Comparison of ENCODE assay signal across 9 cellular contexts in genomic region chr14:51369814-51370213, GRCh38.
A peak's percentile ranks its signal among the peaks of the same experiment; 100 is the strongest.
DNase-seq lines count a peak whose midpoint lies in the region; ATAC-seq and TF ChIP-seq lines count a peak whose summit lies in the region.
"Had no signal": no experiment of that assay in that cellular context is flagged by ENCODE, and none has a peak within 500 bp of the region (broad histone marks: within the 10 kb centered on the region; RNA-seq: fewer than 3 reads in every experiment).

No MANE protein-coding gene starts in this region.

- intact Hi-C loops in Calu3 (cut with micrococcal nuclease; ENCODE audit: unreplicated experiment): loop anchor here (2.0 to 5.0 kb wide), 3 partner anchors 88 to 409 kb away; partner anchors contain the start of gene FRMD6
- intact Hi-C loops in lower lobe of right lung (cut with DNase I): no loop called here

- TF ChIP-seq CTCF in Calu3 (IDR thresholded peaks at IDR 0.05; ENCODE audit: unreplicated experiment): peak; percentile 35
- peak; percentile 17 for TF ChIP-seq CTCF in HFF-Myc (IDR thresholded peaks at IDR 0.05; ENCODE audit: low read depth, low read length, missing control alignments)
- peak; percentile 40 for TF ChIP-seq CTCF in lower lobe of right lung (IDR thresholded peaks at IDR 0.05)

- H3K4me3 Mint-ChIP-seq in Calu3 (ENCODE audit: low read depth, unreplicated experiment): no peak overlapping the region
- H3K4me3 Mint-ChIP-seq in activated T-cell treated with anti-CD3 and anti-CD28 coated beads, Interleukin-2, amount 50 U/mL, for 72 hours: no peak overlapping the region
- H3K4me3 Mint-ChIP-seq in stimulated activated naive B cell treated with anti-CD40 and anti-IgM and Interleukin-4, amounts not matched to agents 10 μg/mL and 1 μg/mL and 100 μg/mL, for 72 hours: no peak overlapping the region

- DNase-seq in Calu3 (peak; percentile 43), HFF-Myc (ENCODE audit: extremely low read depth, low read depth) (no peak), lower lobe of right lung (no peak), NK-92 (lab: John Stamatoyannopoulos, UW; ENCODE audit: unreplicated experiment) (no peak), LoVo (ENCODE audit: low spot score) (no peak)
- DNase-seq in activated T-cell treated with anti-CD3 and anti-CD28 coated beads, Interleukin-2, amount 50 U/mL, for 72 hours: peak; percentile 26
- no peak for DNase-seq in stimulated activated naive B cell treated with anti-CD40 and anti-IgM and Interleukin-4, amounts not matched to agents 10 μg/mL and 1 μg/mL and 100 μg/mL, for 72 hours
- DNase-seq in activated effector memory CD4-positive, alpha-beta T cell treated with Interleukin-2 at 50 U/mL for 16 hours: no peak

- no peak for ATAC-seq in activated T-cell treated with anti-CD3 and anti-CD28 coated beads, Interleukin-2, amount 50 U/mL, for 72 hours (replicated peaks in 1 of 2)
- no peak for ATAC-seq in lower lobe of right lung
- ATAC-seq in stimulated activated naive B cell treated with anti-CD40 and anti-IgM and Interleukin-4, amounts not matched to agents 10 μg/mL and 1 μg/mL and 100 μg/mL, for 72 hours (replicated peaks): no peak
- ATAC-seq: Right ventricle myocardium inferior had no signal

- H3K9me3 ChIP-seq in lower lobe of right lung: no peaks in the 10 kb centered on the region

- peaks cover 8% of the 10 kb centered on the region for H3K4me1 Mint-ChIP-seq in Calu3 (ENCODE audit: low read depth, unreplicated experiment)
- H3K4me1 Mint-ChIP-seq in activated T-cell treated with anti-CD3 and anti-CD28 coated beads, Interleukin-2, amount 50 U/mL, for 72 hours (ENCODE audit: low read depth): no peaks in the 10 kb centered on the region
- H3K4me1 Mint-ChIP-seq in stimulated activated naive B cell treated with anti-CD40 and anti-IgM and Interleukin-4, amounts not matched to agents 10 μg/mL and 1 μg/mL and 100 μg/mL, for 72 hours: no peaks in the 10 kb centered on the region

- H3K4me1 ChIP-seq in lower lobe of right lung: no peaks in the 10 kb centered on the region

- no TSS peak for BruUV-seq in Calu3 (replicated peaks; lab: Mats Ljungman, UMichigan)

- no peak overlapping the region for H3K4me3 ChIP-seq in HFF-Myc (replicated peaks; ENCODE audit: low read depth, low read length)
- H3K4me3 ChIP-seq in lower lobe of right lung: no peak overlapping the region

- H3K36me3 ChIP-seq in lower lobe of right lung: no peaks in the 10 kb centered on the region

- no peaks in the 10 kb centered on the region for H3K9me3 Mint-ChIP-seq in Calu3 (ENCODE audit: low read depth, unreplicated experiment)
- H3K9me3 Mint-ChIP-seq in activated T-cell treated with anti-CD3 and anti-CD28 coated beads, Interleukin-2, amount 50 U/mL, for 72 hours: no peaks in the 10 kb centered on the region
- no peaks in the 10 kb centered on the region for H3K9me3 Mint-ChIP-seq in stimulated activated naive B cell treated with anti-CD40 and anti-IgM and Interleukin-4, amounts not matched to agents 10 μg/mL and 1 μg/mL and 100 μg/mL, for 72 hours

- H3K36me3 Mint-ChIP-seq in Calu3 (ENCODE audit: insufficient read depth, unreplicated experiment): no peaks in the 10 kb centered on the region
- no peaks in the 10 kb centered on the region for H3K36me3 Mint-ChIP-seq in activated T-cell treated with anti-CD3 and anti-CD28 coated beads, Interleukin-2, amount 50 U/mL, for 72 hours (ENCODE audit: insufficient read depth in 2 of 2)
- no peaks in the 10 kb centered on the region for H3K36me3 Mint-ChIP-seq in stimulated activated naive B cell treated with anti-CD40 and anti-IgM and Interleukin-4, amounts not matched to agents 10 μg/mL and 1 μg/mL and 100 μg/mL, for 72 hours

- H3K27ac Mint-ChIP-seq in Calu3 (ENCODE audit: unreplicated experiment): no peak overlapping the region
- H3K27ac Mint-ChIP-seq in activated T-cell treated with anti-CD3 and anti-CD28 coated beads, Interleukin-2, amount 50 U/mL, for 72 hours: no peak overlapping the region
- H3K27ac Mint-ChIP-seq in stimulated activated naive B cell treated with anti-CD40 and anti-IgM and Interleukin-4, amounts not matched to agents 10 μg/mL and 1 μg/mL and 100 μg/mL, for 72 hours: no peak overlapping the region

- no peak overlapping the region for H3K27ac ChIP-seq in lower lobe of right lung

- CTCF ChIA-PET in Calu3 (lab: Charles Lee): no interaction called here

- no peaks in the 10 kb centered on the region for H3K27me3 ChIP-seq in lower lobe of right lung (ENCODE audit: low read depth)

- no peaks in the 10 kb centered on the region for H3K27me3 Mint-ChIP-seq in Calu3 (ENCODE audit: unreplicated experiment)
- no peaks in the 10 kb centered on the region for H3K27me3 Mint-ChIP-seq in activated T-cell treated with anti-CD3 and anti-CD28 coated beads, Interleukin-2, amount 50 U/mL, for 72 hours (ENCODE audit: low read depth)
- no peaks in the 10 kb centered on the region for H3K27me3 Mint-ChIP-seq in stimulated activated naive B cell treated with anti-CD40 and anti-IgM and Interleukin-4, amounts not matched to agents 10 μg/mL and 1 μg/mL and 100 μg/mL, for 72 hours

Comparison
In these comparisons a context has a peak if more than half of its experiments do, and no peak if none do; other contexts are left out.
1. DNase-seq: peak in Calu3 (single experiment) and activated T-cell treated with anti-CD3 and anti-CD28 coated beads, Interleukin-2, amount 50 U/mL, for 72 hours (2 of 2); none in HFF-Myc (single experiment), lower lobe of right lung (single experiment), NK-92 (single experiment), stimulated activated naive B cell treated with anti-CD40 and anti-IgM and Interleukin-4, amounts not matched to agents 10 μg/mL and 1 μg/mL and 100 μg/mL, for 72 hours (single experiment), LoVo (single experiment) and activated effector memory CD4-positive, alpha-beta T cell treated with Interleukin-2 at 50 U/mL for 16 hours (single experiment).
2. Peak in every context shown above with its lines, with median percentiles within 50 percentile points of each other: CTCF ChIP-seq.